Comparison of ENCODE assay signal across 1 cellular context in the genomic region with DNA sequence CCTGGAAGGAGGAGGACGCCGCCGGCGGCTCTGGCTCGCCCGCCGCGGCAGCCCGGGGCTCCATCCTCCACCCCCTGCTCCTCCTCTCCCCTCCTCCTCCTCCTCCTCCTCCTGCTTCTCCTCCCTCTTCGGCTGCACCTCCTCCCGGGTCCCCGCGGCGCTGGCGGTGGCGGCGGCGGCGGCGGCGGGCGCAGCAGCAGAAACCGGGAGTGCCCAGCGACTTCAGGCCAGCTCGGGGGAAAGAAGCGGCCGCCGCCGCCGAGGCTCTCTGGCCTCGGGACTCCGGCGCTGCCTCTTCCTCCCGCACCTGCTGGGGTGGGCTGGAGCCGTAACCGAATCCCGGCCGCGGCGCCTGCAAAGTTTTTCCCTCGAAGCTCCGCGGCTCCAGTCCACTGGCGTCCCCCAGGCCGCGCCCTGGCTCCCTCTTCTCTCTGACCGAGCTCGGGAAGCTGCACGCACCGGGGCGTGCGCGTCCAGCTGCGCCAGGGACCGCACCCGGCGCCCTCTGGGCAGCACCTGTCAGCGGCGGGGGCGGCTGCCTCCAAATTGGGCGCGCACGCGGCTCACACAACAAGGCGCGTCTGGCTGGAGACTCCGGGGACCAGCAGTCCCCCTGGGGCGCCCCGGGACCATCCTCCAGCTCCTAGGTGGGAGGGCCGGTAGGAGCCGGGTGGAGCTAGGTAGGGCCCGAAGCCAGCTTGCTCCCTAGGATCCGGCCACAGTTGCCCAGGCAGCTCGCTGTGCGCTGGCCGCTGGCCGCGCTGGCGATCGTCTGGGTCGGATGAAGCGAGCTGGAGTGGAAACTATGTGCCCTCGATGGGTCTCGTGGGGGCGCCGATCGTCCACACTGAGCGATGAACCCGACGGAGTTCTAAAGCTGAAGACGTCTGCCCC.
A peak's percentile ranks its signal among the peaks of the same experiment; 100 is the strongest.
TF ChIP-seq lines count a peak whose summit lies in the region.

A gene (minus strand): TSS at position 583 of the 894 bp plus-strand sequence.

TF ChIP-seq in HEK293, 187 proteins besides CTCF, POLR2A, EP300 and RAD21 (continued from another document):
- TF ChIP-seq, protein P1, sequence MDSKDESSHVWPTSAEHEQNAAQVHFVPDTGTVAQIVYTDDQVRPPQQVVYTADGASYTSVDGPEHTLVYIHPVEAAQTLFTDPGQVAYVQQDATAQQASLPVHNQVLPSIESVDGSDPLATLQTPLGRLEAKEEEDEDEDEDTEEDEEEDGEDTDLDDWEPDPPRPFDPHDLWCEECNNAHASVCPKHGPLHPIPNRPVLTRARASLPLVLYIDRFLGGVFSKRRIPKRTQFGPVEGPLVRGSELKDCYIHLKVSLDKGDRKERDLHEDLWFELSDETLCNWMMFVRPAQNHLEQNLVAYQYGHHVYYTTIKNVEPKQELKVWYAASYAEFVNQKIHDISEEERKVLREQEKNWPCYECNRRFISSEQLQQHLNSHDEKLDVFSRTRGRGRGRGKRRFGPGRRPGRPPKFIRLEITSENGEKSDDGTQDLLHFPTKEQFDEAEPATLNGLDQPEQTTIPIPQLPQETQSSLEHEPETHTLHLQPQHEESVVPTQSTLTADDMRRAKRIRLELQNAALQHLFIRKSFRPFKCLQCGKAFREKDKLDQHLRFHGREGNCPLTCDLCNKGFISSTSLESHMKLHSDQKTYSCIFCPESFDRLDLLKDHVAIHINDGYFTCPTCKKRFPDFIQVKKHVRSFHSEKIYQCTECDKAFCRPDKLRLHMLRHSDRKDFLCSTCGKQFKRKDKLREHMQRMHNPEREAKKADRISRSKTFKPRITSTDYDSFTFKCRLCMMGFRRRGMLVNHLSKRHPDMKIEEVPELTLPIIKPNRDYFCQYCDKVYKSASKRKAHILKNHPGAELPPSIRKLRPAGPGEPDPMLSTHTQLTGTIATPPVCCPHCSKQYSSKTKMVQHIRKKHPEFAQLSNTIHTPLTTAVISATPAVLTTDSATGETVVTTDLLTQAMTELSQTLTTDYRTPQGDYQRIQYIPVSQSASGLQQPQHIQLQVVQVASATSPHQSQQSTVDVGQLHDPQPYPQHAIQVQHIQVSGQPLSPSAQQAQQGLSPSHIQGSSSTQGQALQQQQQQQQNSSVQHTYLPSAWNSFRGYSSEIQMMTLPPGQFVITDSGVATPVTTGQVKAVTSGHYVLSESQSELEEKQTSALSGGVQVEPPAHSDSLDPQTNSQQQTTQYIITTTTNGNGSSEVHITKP (tag by site-specific recombination; IDR thresholded peaks at IDR 0.05): 0 out of 2 replicates have a peak, but pooled peaks have one; percentile 37
- TF ChIP-seq ZNF548 (tag by site-specific recombination; IDR thresholded peaks at IDR 0.05) (no peak), GLIS2 (tag by site-specific recombination; IDR thresholded peaks at IDR 0.05) (peak; percentile 68), OSR2 (tag by site-specific recombination; IDR thresholded peaks at IDR 0.05) (0 out of 2 replicates have a peak, but pooled peaks have one; percentile 11), ZNF175 (tag by site-specific recombination; IDR thresholded peaks at IDR 0.05) (no peak), KLF7 (tag by site-specific recombination; IDR thresholded peaks at IDR 0.05; ENCODE audit: borderline replicate concordance) (0 out of 2 replicates have a peak, but pooled peaks have one; percentile 3), ZNF501 (tag by site-specific recombination; IDR thresholded peaks at IDR 0.05) (peak; percentile 75; the same call in 1 of the 2 replicates), KLF1 (tag by site-specific recombination; IDR thresholded peaks at IDR 0.05) (peak; percentile 62), ZNF335 (tag by site-specific recombination; conservative IDR thresholded peaks at IDR 0.05) (peak; percentile 90), SP2 (tag by site-specific recombination; IDR thresholded peaks at IDR 0.05) (peak; percentile 41; the same call in 1 of the 2 replicates), ZBTB48 (tag by site-specific recombination; IDR thresholded peaks at IDR 0.05) (peak; percentile 75; the same call in 1 of the 2 replicates), EGR2 (tag by site-specific recombination; IDR thresholded peaks at IDR 0.05; ENCODE audit: low read depth) (peak; percentile 57), ZNF510 (tag by site-specific recombination; IDR thresholded peaks at IDR 0.05; ENCODE audit: insufficient replicate concordance) (no peak), KLF8 (tag by site-specific recombination; IDR thresholded peaks at IDR 0.05) (peak; percentile 28), ZFP41 (tag by site-specific recombination; IDR thresholded peaks at IDR 0.05; ENCODE audit: borderline replicate concordance) (no peak), WT1 (tag by site-specific recombination; IDR thresholded peaks at IDR 0.05) (peak; percentile 45; the same call in 1 of the 2 replicates), ZNF394 (tag by site-specific recombination; IDR thresholded peaks at IDR 0.05; ENCODE audit: borderline replicate concordance) (peak; percentile 37; the same call in 1 of the 2 replicates), ZNF324 (tag by site-specific recombination; IDR thresholded peaks at IDR 0.05) (no peak; the same call in 1 of the 2 replicates), SCRT2 (tag by site-specific recombination; IDR thresholded peaks at IDR 0.05) (no peak), ZNF10 (tag by site-specific recombination; IDR thresholded peaks at IDR 0.05) (peak; percentile 40), ZNF221 (tag by site-specific recombination; IDR thresholded peaks at IDR 0.05; ENCODE audit: borderline replicate concordance) (no peak)
- TF ChIP-seq, protein P2, sequence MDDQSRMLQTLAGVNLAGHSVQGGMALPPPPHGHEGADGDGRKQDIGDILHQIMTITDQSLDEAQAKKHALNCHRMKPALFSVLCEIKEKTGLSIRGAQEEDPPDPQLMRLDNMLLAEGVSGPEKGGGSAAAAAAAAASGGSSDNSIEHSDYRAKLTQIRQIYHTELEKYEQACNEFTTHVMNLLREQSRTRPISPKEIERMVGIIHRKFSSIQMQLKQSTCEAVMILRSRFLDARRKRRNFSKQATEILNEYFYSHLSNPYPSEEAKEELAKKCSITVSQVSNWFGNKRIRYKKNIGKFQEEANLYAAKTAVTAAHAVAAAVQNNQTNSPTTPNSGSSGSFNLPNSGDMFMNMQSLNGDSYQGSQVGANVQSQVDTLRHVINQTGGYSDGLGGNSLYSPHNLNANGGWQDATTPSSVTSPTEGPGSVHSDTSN (CRISPR knock-in tag; IDR thresholded peaks at IDR 0.05): peak; percentile 55; the same call in 1 of the 2 replicates
- TF ChIP-seq, protein P3, sequence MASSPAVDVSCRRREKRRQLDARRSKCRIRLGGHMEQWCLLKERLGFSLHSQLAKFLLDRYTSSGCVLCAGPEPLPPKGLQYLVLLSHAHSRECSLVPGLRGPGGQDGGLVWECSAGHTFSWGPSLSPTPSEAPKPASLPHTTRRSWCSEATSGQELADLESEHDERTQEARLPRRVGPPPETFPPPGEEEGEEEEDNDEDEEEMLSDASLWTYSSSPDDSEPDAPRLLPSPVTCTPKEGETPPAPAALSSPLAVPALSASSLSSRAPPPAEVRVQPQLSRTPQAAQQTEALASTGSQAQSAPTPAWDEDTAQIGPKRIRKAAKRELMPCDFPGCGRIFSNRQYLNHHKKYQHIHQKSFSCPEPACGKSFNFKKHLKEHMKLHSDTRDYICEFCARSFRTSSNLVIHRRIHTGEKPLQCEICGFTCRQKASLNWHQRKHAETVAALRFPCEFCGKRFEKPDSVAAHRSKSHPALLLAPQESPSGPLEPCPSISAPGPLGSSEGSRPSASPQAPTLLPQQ (tag by site-specific recombination; IDR thresholded peaks at IDR 0.05): 0 out of 2 replicates have a peak, but pooled peaks have one; percentile 50
- TF ChIP-seq, protein P4, sequence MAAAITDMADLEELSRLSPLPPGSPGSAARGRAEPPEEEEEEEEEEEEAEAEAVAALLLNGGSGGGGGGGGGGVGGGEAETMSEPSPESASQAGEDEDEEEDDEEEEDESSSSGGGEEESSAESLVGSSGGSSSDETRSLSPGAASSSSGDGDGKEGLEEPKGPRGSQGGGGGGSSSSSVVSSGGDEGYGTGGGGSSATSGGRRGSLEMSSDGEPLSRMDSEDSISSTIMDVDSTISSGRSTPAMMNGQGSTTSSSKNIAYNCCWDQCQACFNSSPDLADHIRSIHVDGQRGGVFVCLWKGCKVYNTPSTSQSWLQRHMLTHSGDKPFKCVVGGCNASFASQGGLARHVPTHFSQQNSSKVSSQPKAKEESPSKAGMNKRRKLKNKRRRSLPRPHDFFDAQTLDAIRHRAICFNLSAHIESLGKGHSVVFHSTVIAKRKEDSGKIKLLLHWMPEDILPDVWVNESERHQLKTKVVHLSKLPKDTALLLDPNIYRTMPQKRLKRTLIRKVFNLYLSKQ (tag by site-specific recombination; IDR thresholded peaks at IDR 0.05; ENCODE audit: borderline replicate concordance): no peak
TF ChIP-seq in HEK293: peak in this region for 31.
